ENCODE assay signal across 16 cellular contexts in genomic region chr10:131048595-131048994, GRCh38.
DNase-seq lines count a peak whose midpoint lies in the region; ATAC-seq and TF ChIP-seq lines count a peak whose summit lies in the region.
"Had no signal": no experiment of that assay in that cellular context is flagged by ENCODE, and none has a peak within 500 bp of the region (broad histone marks: within the 10 kb centered on the region; RNA-seq: fewer than 3 reads in every experiment).

No MANE protein-coding gene starts in this region.

- H3K27ac ChIP-seq in suprapubic skin: no peak overlapping the region

- no peak overlapping the region for H3K4me3 ChIP-seq in suprapubic skin

- no peaks in the 10 kb centered on the region for H3K27me3 Mint-ChIP-seq in chondrocyte (ENCODE audit: low read depth)
- H3K27me3 Mint-ChIP-seq: B cell; CD4-positive, CD25-positive, alpha-beta regulatory T cell had no signal

- H3K36me3 Mint-ChIP-seq in chondrocyte (ENCODE audit: low read depth): no peaks in the 10 kb centered on the region
- H3K36me3 Mint-ChIP-seq: CD4-positive, CD25-positive, alpha-beta regulatory T cell had no signal

- intact Hi-C loops in Right ventricle myocardium inferior (cut with DNase I): no loop called here
- intact Hi-C loops in Right ventricle myocardium superior (cut with DNase I): no loop called here

- no peak for ATAC-seq in Right ventricle myocardium inferior
- ATAC-seq in Right ventricle myocardium superior (ENCODE audit: poor library complexity): no peak

- peaks cover 30% of the 10 kb centered on the region for H3K27me3 ChIP-seq in suprapubic skin

- no peaks in the 10 kb centered on the region for H3K4me1 Mint-ChIP-seq in chondrocyte (ENCODE audit: low read depth)
- H3K4me1 Mint-ChIP-seq: B cell; CD4-positive, CD25-positive, alpha-beta regulatory T cell had no signal

- no peak for TF ChIP-seq EP300 in suprapubic skin (IDR thresholded peaks at IDR 0.05)

- 42% methylated on average over 7 of the region's 12 CpGs for WGBS in suprapubic skin

- H3K36me3 ChIP-seq in suprapubic skin: no peaks in the 10 kb centered on the region

- TF ChIP-seq CTCF in chondrocyte (IDR thresholded peaks at IDR 0.05) (no peak), suprapubic skin (IDR thresholded peaks at IDR 0.05) (no peak)

- no peak for TF ChIP-seq POLR2A in suprapubic skin (IDR thresholded peaks at IDR 0.05)

- H3K27ac Mint-ChIP-seq in chondrocyte (ENCODE audit: unreplicated experiment): no peak overlapping the region
- H3K27ac Mint-ChIP-seq: B cell; CD4-positive, CD25-positive, alpha-beta regulatory T cell had no signal

- H3K9me3 ChIP-seq in suprapubic skin: no peaks in the 10 kb centered on the region
- H3K9me3 ChIP-seq: Caco-2 had no signal

- H3K4me3 Mint-ChIP-seq in chondrocyte (ENCODE audit: unreplicated experiment): no peak overlapping the region
- H3K4me3 Mint-ChIP-seq: B cell; CD4-positive, CD25-positive, alpha-beta regulatory T cell had no signal

- H3K9me3 Mint-ChIP-seq in chondrocyte (ENCODE audit: low read depth): peaks cover 40% of the 10 kb centered on the region

- H3K4me1 ChIP-seq in suprapubic skin: no peaks in the 10 kb centered on the region
- H3K4me1 ChIP-seq: Caco-2 had no signal

- DNase-seq in Right ventricle myocardium inferior (ENCODE audit: missing footprints) (peak; percentile 11), Right ventricle myocardium superior (no peak), chondrocyte (ENCODE audit: low spot score) (peak; percentile 60), iPS-NIHi11 (ENCODE audit: low spot score) (peak; percentile 51), HuH-7 (ENCODE audit: low spot score) (no peak), suprapubic skin (ENCODE audit: low spot score in 2 of 2) (no peak), GM19240 (ENCODE audit: insufficient read length, low spot score) (no peak), NCI-H774 (lab: John Stamatoyannopoulos, UW) (no peak)
- DNase-seq: 8988T; Caco-2; CD4-positive, CD25-positive, alpha-beta regulatory T cell; GDM1; NK-92 treated with Interleukin-12 subunit alpha and Interleukin-12 subunit beta, amount 100 ng/mL, for 24 hours; OCI-M1; SIG-M5 had no signal

Comparison
In these comparisons a context has a peak if more than half of its experiments do, and no peak if none do; other contexts are left out.
1. DNase-seq: peak in Right ventricle myocardium inferior (single experiment), chondrocyte (single experiment) and iPS-NIHi11 (single experiment); none in Right ventricle myocardium superior (single experiment), HuH-7 (single experiment), suprapubic skin (0 of 2), GM19240 (single experiment) and NCI-H774 (single experiment).